In the genomic region with DNA sequence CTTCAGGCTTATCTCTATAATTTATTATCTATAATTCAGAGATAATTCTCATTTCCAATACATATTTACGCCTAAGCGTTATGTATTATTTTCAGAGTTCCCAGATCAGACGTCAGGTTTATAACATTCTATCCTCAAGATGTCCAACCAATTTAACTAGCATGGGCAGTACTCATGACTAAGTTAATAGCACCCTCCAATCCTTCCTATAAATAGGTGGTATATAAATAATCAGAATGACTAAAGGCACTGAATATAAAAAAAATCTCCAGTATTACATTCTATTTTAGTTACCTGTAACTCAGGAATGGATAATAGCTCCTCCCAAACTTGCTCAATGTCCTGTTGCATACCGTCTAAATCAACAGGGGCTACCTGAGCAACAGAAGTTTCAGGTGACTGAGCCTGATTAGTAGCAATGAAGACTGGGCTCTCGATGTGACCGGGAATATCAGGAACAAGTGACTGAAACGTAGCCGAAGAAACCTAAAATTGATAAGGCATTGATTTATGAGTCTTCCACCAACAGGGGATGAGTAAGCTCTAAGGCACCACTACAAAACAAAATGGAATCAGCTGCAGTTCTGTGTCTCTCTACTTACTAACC, we compare ENCODE assay signal across 32 cellular contexts. TPM values are rescaled to one million over a fixed set of nuclear protein-coding genes. Genes with fewer than 3 reads are reported as not detected.
DNase-seq lines count a peak whose midpoint lies in the region; ATAC-seq, FAIRE-seq and TF ChIP-seq lines count a peak whose summit lies in the region.
"Had no signal": no experiment of that assay in that cellular context is flagged by ENCODE, and none has a peak within 500 bp of the region (broad histone marks: within the 10 kb centered on the region; RNA-seq: fewer than 3 reads in every experiment).

No MANE protein-coding gene starts in this region.

- H2AFZ ChIP-seq in K562 (ENCODE audit: low read depth, low read length), result no peak overlapping the region
- H2AFZ ChIP-seq: hepatocyte had no signal

- no peak overlapping the region for H2BK120ac ChIP-seq in mesendoderm (ENCODE audit: low read depth, low read length)

- H3K4me3 ChIP-seq in K562 (no peak overlapping the region), psoas muscle (no peak overlapping the region), mesendoderm (ENCODE audit: low read length) (no peak overlapping the region)
- H3K4me3 ChIP-seq: adrenal gland; BLaER1 treated with 17β-estradiol and CSF1 and Interleukin-3, amounts not matched to agents 10 nM and 100 nM; hepatocyte; lower lobe of right lung; pancreas; tibial nerve had no signal

- H3K27me3 Mint-ChIP-seq in CD4-positive, alpha-beta T cell, result no peaks in the 10 kb centered on the region
- peaks cover 6% of the 10 kb centered on the region for H3K27me3 Mint-ChIP-seq in HFFc6 (ENCODE audit: insufficient read depth)
- H3K27me3 Mint-ChIP-seq: stimulated activated naive CD8-positive, alpha-beta T cell treated with anti-CD3 and anti-CD28 coated beads, Interleukin-15, Interleukin-2, amounts not matched to agents 100 ng/mL and 50 ng/mL, for 24 hours had no signal

- no peak overlapping the region for H2AK5ac ChIP-seq in mesendoderm (ENCODE audit: low read length)

- H4K8ac ChIP-seq in mesendoderm (ENCODE audit: low read depth, low read length), result no peak overlapping the region

- no peaks in the 10 kb centered on the region for H3K9me3 Mint-ChIP-seq in CD4-positive, alpha-beta T cell
- H3K9me3 Mint-ChIP-seq in HFFc6, result no peaks in the 10 kb centered on the region
- H3K9me3 Mint-ChIP-seq: brain; H9; nephron progenitor cell; stimulated activated naive CD8-positive, alpha-beta T cell treated with anti-CD3 and anti-CD28 coated beads, Interleukin-15, Interleukin-2, amounts not matched to agents 100 ng/mL and 50 ng/mL, for 24 hours; T-helper 1 cell treated with Interleukin-12 subunit alpha and Interleukin-12 subunit beta and Interleukin-4 antibody, amounts not matched to agents 30 μg/mL and 1 μg/mL, for 36 hours had no signal

- TF ChIP-seq CTCF in CD4-positive, alpha-beta T cell (IDR thresholded peaks at IDR 0.05), result no peak
- TF ChIP-seq CTCF in HFFc6 (IDR thresholded peaks at IDR 0.05), result no peak
- TF ChIP-seq CTCF in K562 (IDR thresholded peaks at IDR 0.05 in 2 of 3, conservative IDR thresholded peaks at IDR 0.05 in 1 of 3; ENCODE audit: insufficient read depth in 2 of 3, low read depth in 1 of 3, low read length in 3 of 3), result no peak
- no peak for TF ChIP-seq CTCF in psoas muscle (IDR thresholded peaks at IDR 0.05)

- no peak for TF ChIP-seq EP300 in K562 (IDR thresholded peaks at IDR 0.05; ENCODE audit: low read length)

- H3K9me3 ChIP-seq in CD4-positive, alpha-beta T cell (ENCODE audit: control insufficient read depth, low read length), result no peaks in the 10 kb centered on the region
- H3K9me3 ChIP-seq in K562 (replicated peaks; ENCODE audit: control insufficient read depth, insufficient read depth, low read depth, low read length), result no peaks in the 10 kb centered on the region
- no peaks in the 10 kb centered on the region for H3K9me3 ChIP-seq in psoas muscle
- H3K9me3 ChIP-seq: adrenal gland; BLaER1 treated with 17β-estradiol and CSF1 and Interleukin-3, amounts not matched to agents 10 nM and 100 nM; lower lobe of right lung; pancreas; tibial nerve had no signal

- no peaks in the 10 kb centered on the region for H3K9me1 ChIP-seq in K562 (ENCODE audit: control insufficient read depth, insufficient read depth, low read length)

- peak overlapping the region; percentile 24 for H3K27ac Mint-ChIP-seq in CD4-positive, alpha-beta T cell
- H3K27ac Mint-ChIP-seq in HFFc6, result 0 out of 2 replicates have a peak overlapping the region, but pooled peaks have one; percentile 2
- H3K27ac Mint-ChIP-seq: T-helper 1 cell treated with Interleukin-12 subunit alpha and Interleukin-12 subunit beta and Interleukin-4 antibody, amounts not matched to agents 30 μg/mL and 1 μg/mL, for 36 hours had no signal

- no peak overlapping the region for H3K4ac ChIP-seq in mesendoderm (ENCODE audit: low read depth, low read length)

- peaks cover 78% of the 10 kb centered on the region for H3K36me3 Mint-ChIP-seq in CD4-positive, alpha-beta T cell (ENCODE audit: low read depth)
- peaks cover 59% of the 10 kb centered on the region for H3K36me3 Mint-ChIP-seq in HFFc6 (ENCODE audit: low read depth)

- intact Hi-C loops in CD4-positive, alpha-beta T cell (cut with DNase I, micrococcal nuclease), result no loop called here
- intact Hi-C loops in K562 (cut with micrococcal nuclease), result no loop called here
- intact Hi-C loops in psoas muscle (cut with DNase I), result no loop called here

- WGBS in K562 (ENCODE audit: insufficient coverage, low coverage, missing lambda C conversion rate), result 71% methylated on average over 8 of the region's 8 CpGs
- 65 to 78% (median 65%) methylated on average over 8 of the region's 8 CpGs for WGBS in psoas muscle, 3 donors
- 100% methylated on average over 2 of the region's 8 CpGs for WGBS in mesendoderm (ENCODE audit: extremely low coverage, insufficient coverage, low lambda C conversion rate)

- peaks cover 81% of the 10 kb centered on the region for H3K36me3 ChIP-seq in K562 (ENCODE audit: control insufficient read depth, insufficient read depth, low read length)
- H3K36me3 ChIP-seq in psoas muscle (ENCODE audit: insufficient read depth in 1 of 2, low read depth in 1 of 2), result peaks cover 13 to 44% of the 10 kb centered on the region in 2 donors
- peaks cover 9% of the 10 kb centered on the region for H3K36me3 ChIP-seq in mesendoderm (ENCODE audit: control insufficient read depth, insufficient read depth, low read length)

- 0 out of 2 replicates have a peak, but pooled peaks cover 3% of the 10 kb centered on the region for H4K20me1 ChIP-seq in K562 (replicated peaks; ENCODE audit: control insufficient read depth, insufficient read depth, low read length)

- no peak for DNase-seq in CD4-positive, alpha-beta T cell
- DNase-seq in HFFc6 (no peak), K562 (ENCODE audit: extremely low read depth in 1 of 4, low spot score in 3 of 4) (no peak), psoas muscle (no peak), nucleus accumbens (lab: John Stamatoyannopoulos, UW) (no peak), mesendoderm (no peak), UCSD-AML1 (lab: John Stamatoyannopoulos, UW; ENCODE audit: unreplicated experiment) (no peak)
- DNase-seq: activated CD4-positive, alpha-beta T cell treated with anti-CD3 and anti-CD28 coated beads, Interleukin-2, amount 50 U/mL, for 48 hours; activated gamma-delta T cell treated with Interleukin-2 at 50 U/mL for 16 hours; activated T-cell treated with anti-CD3 and anti-CD28 coated beads for 4 hours; adrenal gland; DMS79; GDM1; H9; lower lobe of right lung; MM.1S; NCI-H2029; NCI-H524 treated with DMSO at 0.1 percent for 48 hours; nephron progenitor cell; NK-92 treated with Interleukin-12 subunit alpha and Interleukin-12 subunit beta, amount 100 ng/mL, for 24 hours; pancreas; stimulated activated CD4-positive, alpha-beta T cell treated with anti-CD3 and anti-CD28 coated beads, Interleukin-1b, Interleukin-23, amount 100 ng/mL, for 48 hours had no signal

- no peak for FAIRE-seq in K562 (lab: Jason Lieb, UNC)
- FAIRE-seq: pancreas, TTC549 had no signal

- no TSS peak for BruUV-seq in K562 (replicated peaks; lab: Mats Ljungman, UMichigan)

- no peak overlapping the region for H2BK5ac ChIP-seq in mesendoderm (ENCODE audit: low read length)

- no peak overlapping the region for H4K5ac ChIP-seq in mesendoderm (ENCODE audit: low read length)

- ATAC-seq in CD4-positive, alpha-beta T cell (ENCODE audit: poor library complexity), result no peak
- ATAC-seq in K562 (no peak), psoas muscle (peak; percentile 15 to 55 (median 38))
- ATAC-seq: lower lobe of right lung, pancreas, SK-N-SH treated with all-trans-retinoic acid at 6 μM for 48 hours had no signal

- H3K4me2 ChIP-seq in K562 (ENCODE audit: insufficient read depth, low read length) (no peak overlapping the region), mesendoderm (ENCODE audit: low read length) (no peak overlapping the region)
- H3K4me2 ChIP-seq: hepatocyte, KMS-11 had no signal

- peaks cover 68% of the 10 kb centered on the region for H3K4me1 Mint-ChIP-seq in CD4-positive, alpha-beta T cell (ENCODE audit: low read depth)
- peaks cover 38% of the 10 kb centered on the region for H3K4me1 Mint-ChIP-seq in HFFc6 (ENCODE audit: low read depth)

- no peak overlapping the region for H3K56ac ChIP-seq in mesendoderm (ENCODE audit: low read length)

- H3K4me3 Mint-ChIP-seq in CD4-positive, alpha-beta T cell, result no peak overlapping the region
- no peak overlapping the region for H3K4me3 Mint-ChIP-seq in HFFc6
- H3K4me3 Mint-ChIP-seq: brain; H9; nephron progenitor cell; stimulated activated naive CD8-positive, alpha-beta T cell treated with anti-CD3 and anti-CD28 coated beads, Interleukin-15, Interleukin-2, amounts not matched to agents 100 ng/mL and 50 ng/mL, for 24 hours; T-helper 1 cell treated with Interleukin-12 subunit alpha and Interleukin-12 subunit beta and Interleukin-4 antibody, amounts not matched to agents 30 μg/mL and 1 μg/mL, for 36 hours had no signal

- H3K23ac ChIP-seq in mesendoderm (ENCODE audit: low read length), result no peak overlapping the region

- no peak for TF ChIP-seq POLR2A in K562 (conservative IDR thresholded peaks at IDR 0.05)

- H3K4me1 ChIP-seq in K562 (replicated peaks in 1 of 2; ENCODE audit: control insufficient read depth in 2 of 2, insufficient read depth in 2 of 2, low read length in 2 of 2) (no peaks in the 10 kb centered on the region; a peak in 1 of 5 replicates), psoas muscle (peaks cover 52% of the 10 kb centered on the region), mesendoderm (ENCODE audit: control insufficient read depth, low read depth, low read length) (no peaks in the 10 kb centered on the region)

- POLR2A ChIA-PET in CD4-positive, alpha-beta T cell (lab: Charles Lee), result interaction anchor here (0.7 to 10.4 kb wide), 5 partner anchors 8 to 32 kb away, joined by 3 to 141 read pairs (median 6); a partner anchor contains a TSS
- POLR2A ChIA-PET in K562 (lab: Yijun Ruan, JAX), result interaction anchor here (0.7 to 2.1 kb wide), 6 partner anchors 8 to 32 kb away, joined by 3 to 14 read pairs (median 6); a partner anchor contains a TSS

- H3K18ac ChIP-seq in mesendoderm (ENCODE audit: low read length), result no peak overlapping the region

- TF ChIP-seq RAD21 in K562 (CRISPR knock-in tag; conservative IDR thresholded peaks at IDR 0.05 in 1 of 2, IDR thresholded peaks at IDR 0.05 in 1 of 2), result no peak

- H2BK15ac ChIP-seq in mesendoderm (replicated peaks; ENCODE audit: low read depth), result no peak overlapping the region

- CTCF ChIA-PET in CD4-positive, alpha-beta T cell (lab: Charles Lee), result interaction anchor here (0.7 to 3.8 kb wide), 5 partner anchors 7 to 68 kb away, joined by 4 to 17 read pairs (median 5); a partner anchor contains a TSS
- CTCF ChIA-PET in K562 (lab: Yijun Ruan, JAX; ENCODE audit: low intra/inter-chr PET ratio), result no interaction called here

- peaks cover 10% of the 10 kb centered on the region for H3K79me1 ChIP-seq in mesendoderm (ENCODE audit: low read length)

- no peak overlapping the region for H3K27ac ChIP-seq in CD4-positive, alpha-beta T cell (ENCODE audit: low read depth, low read length)
- no peak overlapping the region for H3K27ac ChIP-seq in K562 (ENCODE audit: extremely low read depth, low read depth, low read length)
- H3K27ac ChIP-seq in psoas muscle, result peak overlapping the region; percentile 89
- no peak overlapping the region for H3K27ac ChIP-seq in mesendoderm (ENCODE audit: low read depth, low read length)
- H3K27ac ChIP-seq: BLaER1 treated with 17β-estradiol and CSF1 and Interleukin-3, amounts not matched to agents 10 nM and 100 nM; hepatocyte; HL-60; KMS-11; lower lobe of right lung; pancreas; tibial nerve had no signal

- no peaks in the 10 kb centered on the region for H3K27me3 ChIP-seq in CD4-positive, alpha-beta T cell (ENCODE audit: control insufficient read depth, insufficient read depth, low read length)
- H3K27me3 ChIP-seq in K562 (ENCODE audit: control insufficient read depth in 2 of 2, insufficient read depth in 2 of 2, low read length in 2 of 2), result no peaks in the 10 kb centered on the region
- H3K27me3 ChIP-seq in psoas muscle (ENCODE audit: insufficient read depth in 3 of 3, low read length in 2 of 3), result no peaks in the 10 kb centered on the region
- no peaks in the 10 kb centered on the region for H3K27me3 ChIP-seq in mesendoderm (ENCODE audit: insufficient read depth, low read length, poor library complexity)
- H3K27me3 ChIP-seq: adrenal gland; BLaER1 treated with 17β-estradiol and CSF1 and Interleukin-3, amounts not matched to agents 10 nM and 100 nM; hepatocyte; pancreas; tibial nerve had no signal

- H3K79me2 ChIP-seq in K562 (ENCODE audit: control insufficient read depth, insufficient read depth, low read length) (peaks cover 44% of the 10 kb centered on the region), mesendoderm (ENCODE audit: control insufficient read depth, insufficient read depth, low read length) (peaks cover 13% of the 10 kb centered on the region)

- in situ Hi-C loops in K562 (cut with MboI), result no loop called here

- H3K9ac ChIP-seq in K562 (ENCODE audit: insufficient read depth in 1 of 2, low read depth in 2 of 2, low read length in 2 of 2) (no peak overlapping the region), mesendoderm (ENCODE audit: low read length) (no peak overlapping the region)
- H3K9ac ChIP-seq: BLaER1 treated with 17β-estradiol and CSF1 and Interleukin-3, amounts not matched to agents 10 nM and 100 nM; KMS-11 had no signal

RNA-seq across cellular contexts. Expression of a gene that starts 19.6 kb away (rescaled TPM):
- total RNA-seq in CD4-positive, alpha-beta T cell, result 100 to 1,000 TPM; 162 to 167 TPM
- total RNA-seq in HFFc6 (2021; fragmentation: NEBNext Ultra II Directional; extraction: Animal tissue kit (Norgen Biotek cat#: 25700)), result 100 to 1,000 TPM; 165 to 253 (median 205) TPM
- total RNA-seq in K562 (2011; cell fraction: chromatin; rRNA removed; ENCODE audit: low replicate concordance), result 113 and 428 TPM in 2 replicates
- 48.9 and 75.0 TPM in 2 replicates for total RNA-seq in K562 (2011; cell fraction: nucleolus; rRNA removed)
- 198 and 354 TPM in 2 replicates for total RNA-seq in K562 (2011; cell fraction: nucleoplasm; rRNA removed)
- total RNA-seq in K562 (2014; rRNA removed) (72.8 and 79.5 TPM in 2 replicates), K562 (2014; rRNA removed; fragmentation: Illumina TruSeq; extraction: Trizol) (130 and 151 TPM in 2 replicates), K562 (2015; rRNA removed; fragmentation: Illumina TruSeq; extraction: Trizol) (112 and 114 TPM in 2 replicates), K562 (2021) (249 and 272 TPM in 2 replicates), psoas muscle (100 to 1,000 TPM in 1 of 4 donors, 10 to 100 TPM in 3; 72.8 to 125 (median 91.0) TPM)
- polyA plus RNA-seq in K562 (2011; rRNA removed) (150 and 215 TPM in 2 replicates), K562 (2014; fragmentation: Illumina TruSeq; extraction: Trizol) (356 and 381 TPM in 2 replicates), K562 (2014; fragmentation: Nextera tagmentation; extraction: Ambion mirVana) (100 to 1,000 TPM; 108 to 192 TPM), K562 (2014; rRNA removed) (381 and 428 TPM in 2 replicates), psoas muscle (100 to 1,000 TPM in 1 of 3 donors, 10 to 100 TPM in 2; 66.0 to 227 (median 81.8) TPM)
- polyA plus RNA-seq in K562 (2011; cell fraction: cytosol; rRNA removed), result 28.0 and 59.6 TPM in 2 replicates
- 96.2 and 150 TPM in 2 replicates for polyA plus RNA-seq in K562 (2011; cell fraction: nucleus; rRNA removed)
- 364 and 720 TPM in 2 replicates for polyA plus RNA-seq in K562 (2012)
- polyA minus RNA-seq in K562 (2011; rRNA and poly(A)+ RNA removed), result 97.6 and 107 TPM in 2 replicates
- polyA minus RNA-seq in K562 (2011; cell fraction: cytosol; rRNA and poly(A)+ RNA removed), result 69.7 and 76.8 TPM in 2 replicates
- 57.9 and 104 TPM in 2 replicates for polyA minus RNA-seq in K562 (2011; cell fraction: nucleus; rRNA and poly(A)+ RNA removed)
- 641 TPM for polyA plus RNA-seq in mesendoderm (2013, experiment 1 of 2)
- 604 TPM for polyA plus RNA-seq in mesendoderm (2013, experiment 2 of 2)

RNA-seq across cellular contexts. Expression of a gene that starts 32.3 kb away (rescaled TPM):
- 10 to 100 TPM; 53.3 to 57.8 TPM for total RNA-seq in CD4-positive, alpha-beta T cell
- total RNA-seq in HFFc6 (2021; fragmentation: NEBNext Ultra II Directional; extraction: Animal tissue kit (Norgen Biotek cat#: 25700)), result 10 to 100 TPM; 59.0 to 76.5 (median 67.8) TPM
- 61.8 and 169 TPM in 2 replicates for total RNA-seq in K562 (2011; cell fraction: chromatin; rRNA removed; ENCODE audit: low replicate concordance)
- 36.7 and 42.6 TPM in 2 replicates for total RNA-seq in K562 (2011; cell fraction: nucleolus; rRNA removed)
- 59.8 and 96.6 TPM in 2 replicates for total RNA-seq in K562 (2011; cell fraction: nucleoplasm; rRNA removed)
- 33.2 and 46.0 TPM in 2 replicates for total RNA-seq in K562 (2014; rRNA removed)
- total RNA-seq in K562 (2014; rRNA removed; fragmentation: Illumina TruSeq; extraction: Trizol), result 59.3 and 72.0 TPM in 2 replicates
- 62.5 and 67.8 TPM in 2 replicates for total RNA-seq in K562 (2015; rRNA removed; fragmentation: Illumina TruSeq; extraction: Trizol)
- total RNA-seq in K562 (2021), result 60.8 and 64.8 TPM in 2 replicates
- polyA plus RNA-seq in K562 (2011; rRNA removed), result 93.2 and 120 TPM in 2 replicates
- polyA plus RNA-seq in K562 (2011; cell fraction: cytosol; rRNA removed), result 58.4 and 68.0 TPM in 2 replicates
- polyA plus RNA-seq in K562 (2011; cell fraction: nucleus; rRNA removed), result 62.5 and 70.2 TPM in 2 replicates
- 42.7 and 78.6 TPM in 2 replicates for polyA plus RNA-seq in K562 (2012)
- polyA plus RNA-seq in K562 (2014; fragmentation: Illumina TruSeq; extraction: Trizol), result 91.0 and 100 TPM in 2 replicates
- 10 to 100 TPM; 29.3 to 34.8 TPM for polyA plus RNA-seq in K562 (2014; fragmentation: Nextera tagmentation; extraction: Ambion mirVana)
- 54.9 and 56.3 TPM in 2 replicates for polyA plus RNA-seq in K562 (2014; rRNA removed)
- 108 and 150 TPM in 2 replicates for polyA minus RNA-seq in K562 (2011; rRNA and poly(A)+ RNA removed)
- polyA minus RNA-seq in K562 (2011; cell fraction: cytosol; rRNA and poly(A)+ RNA removed), result 40.0 and 70.1 TPM in 2 replicates
- 52.2 and 71.1 TPM in 2 replicates for polyA minus RNA-seq in K562 (2011; cell fraction: nucleus; rRNA and poly(A)+ RNA removed)
- 100 to 1,000 TPM in 1 of 4 donors, 10 to 100 TPM in 3; 42.4 to 127 (median 66.0) TPM for total RNA-seq in psoas muscle
- 10 to 100 TPM; 44.4 to 56.6 (median 51.5) TPM for polyA plus RNA-seq in psoas muscle
- polyA plus RNA-seq in mesendoderm (2013, experiment 1 of 2), result 33.0 TPM
- 35.1 TPM for polyA plus RNA-seq in mesendoderm (2013, experiment 2 of 2)

Comparison
In these comparisons a context has a peak if more than half of its experiments do, and no peak if none do; other contexts are left out.
1. ATAC-seq: peak in psoas muscle (4 of 4); none in CD4-positive, alpha-beta T cell (single experiment) and K562 (single experiment).